8 cellular contexts compared by ENCODE assay signal in genomic region chr2:235779444-235779896, GRCh38.
A peak's percentile ranks its signal among the peaks of the same experiment; 100 is the strongest.
DNase-seq lines count a peak whose midpoint lies in the region; ATAC-seq and TF ChIP-seq lines count a peak whose summit lies in the region.

No MANE protein-coding gene starts in this region.

- H3K9me3 ChIP-seq in aorta (ENCODE audit: control insufficient read depth, low read length): no peaks in the 10 kb centered on the region

- DNase-seq in A172 (ENCODE audit: low spot score) (peak; percentile 74), RPMI8226 (peak; percentile 51), globus pallidus (ENCODE audit: low spot score) (peak; percentile 47), pons (ENCODE audit: low spot score) (peak; percentile 75), aorta (peak; percentile 78 to 88)
- peak; percentile 32 for DNase-seq in Jurkat, Clone E6-1 (ENCODE audit: low read depth, low spot score)
- DNase-seq in activated naive CD4-positive, alpha-beta T cell treated with anti-CD3 and anti-CD28 coated beads, Interleukin-2, amount 10 ng/mL, durations not matched to agents 7 days and 5 days: peak; percentile 76

- TF ChIP-seq CTCF in GM12875 (IDR thresholded peaks at IDR 0.05; ENCODE audit: borderline replicate concordance, insufficient read depth, low read depth, low read length): peak; percentile 89

- 24 to 32% methylated on average over 8 of the region's 8 CpGs for WGBS in aorta, 2 donors

- intact Hi-C loops in aorta (cut with DNase I): loop anchor here in 1 of 2 donors (10.0 kb wide), 1 partner anchor 1285 kb away; no protein-coding TSS in a partner anchor

- no peaks in the 10 kb centered on the region for H3K27me3 ChIP-seq in aorta (ENCODE audit: control insufficient read depth in 1 of 2, insufficient read depth in 2 of 2, low read length in 1 of 2)

- H3K9me3 Mint-ChIP-seq in activated naive CD4-positive, alpha-beta T cell treated with anti-CD3 and anti-CD28 coated beads, Interleukin-2, amount 10 ng/mL, durations not matched to agents 7 days and 5 days: no peaks in the 10 kb centered on the region

- no peak overlapping the region for H3K27ac ChIP-seq in aorta (ENCODE audit: low read depth in 1 of 2, low read length in 2 of 2)

- H3K36me3 ChIP-seq in aorta (ENCODE audit: control insufficient read depth in 1 of 2, insufficient read depth in 2 of 2, low read length in 1 of 2): no peaks in the 10 kb centered on the region

- ATAC-seq in aorta (ENCODE audit: low FRiP score): no peak

- no peaks in the 10 kb centered on the region for H3K4me1 Mint-ChIP-seq in activated naive CD4-positive, alpha-beta T cell treated with anti-CD3 and anti-CD28 coated beads, Interleukin-2, amount 10 ng/mL, durations not matched to agents 7 days and 5 days

- CTCF ChIA-PET in activated naive CD4-positive, alpha-beta T cell treated with anti-CD3 and anti-CD28 coated beads, Interleukin-2, amount 10 ng/mL, durations not matched to agents 7 days and 5 days (lab: Charles Lee): interaction anchor here (0.7 to 3.0 kb wide), 18 partner anchors 9 to 413 kb away, joined by 3 to 17 read pairs (median 4); no protein-coding TSS in a partner anchor

- no peak overlapping the region for H3K4me3 Mint-ChIP-seq in activated naive CD4-positive, alpha-beta T cell treated with anti-CD3 and anti-CD28 coated beads, Interleukin-2, amount 10 ng/mL, durations not matched to agents 7 days and 5 days

- no peak overlapping the region for H3K27ac Mint-ChIP-seq in activated naive CD4-positive, alpha-beta T cell treated with anti-CD3 and anti-CD28 coated beads, Interleukin-2, amount 10 ng/mL, durations not matched to agents 7 days and 5 days

- H3K4me3 ChIP-seq in GM12875 (ENCODE audit: low read depth, low read length) (no peak overlapping the region), aorta (ENCODE audit: low read length in 2 of 2) (no peak overlapping the region)
- H3K4me3 ChIP-seq in Jurkat, Clone E6-1 (ENCODE audit: low read length): no peak overlapping the region

- H3K4me1 ChIP-seq in aorta (ENCODE audit: control insufficient read depth in 1 of 2, insufficient read depth in 2 of 2, low read length in 2 of 2): no peaks in the 10 kb centered on the region

- H3K36me3 Mint-ChIP-seq in activated naive CD4-positive, alpha-beta T cell treated with anti-CD3 and anti-CD28 coated beads, Interleukin-2, amount 10 ng/mL, durations not matched to agents 7 days and 5 days: no peaks in the 10 kb centered on the region

- peaks cover 12% of the 10 kb centered on the region for H3K27me3 Mint-ChIP-seq in activated naive CD4-positive, alpha-beta T cell treated with anti-CD3 and anti-CD28 coated beads, Interleukin-2, amount 10 ng/mL, durations not matched to agents 7 days and 5 days

Comparison
In these comparisons a context has a peak if more than half of its experiments do, and no peak if none do; other contexts are left out.
1. DNase-seq: peak in every context shown above with its lines; median percentile 83 in aorta; 76 in activated naive CD4-positive, alpha-beta T cell treated with anti-CD3 and anti-CD28 coated beads, Interleukin-2, amount 10 ng/mL, durations not matched to agents 7 days and 5 days; 75 in pons; 74 in A172; 51 in RPMI8226; 47 in globus pallidus; 32 in Jurkat, Clone E6-1.